ENCODE assay signal across 26 cellular contexts in the genomic region with DNA sequence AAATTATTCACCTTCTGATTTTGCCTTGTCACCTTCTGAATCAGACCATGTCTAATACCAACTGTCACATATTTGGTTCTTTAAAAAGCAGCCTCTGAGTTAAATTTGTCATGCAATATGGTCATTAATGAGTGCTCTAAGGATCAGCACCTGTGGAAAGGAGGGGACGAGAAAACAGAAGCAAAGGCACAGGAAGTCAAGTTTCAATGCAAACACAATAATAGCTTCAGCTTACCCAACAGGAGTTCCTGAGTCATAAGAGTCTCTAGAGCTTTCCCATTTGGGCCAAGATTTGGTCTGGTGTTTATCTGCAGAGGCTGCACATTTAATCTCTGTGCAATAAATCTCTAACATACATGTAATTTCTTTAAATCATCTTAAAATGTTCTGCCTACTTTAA.
"Had no signal": no experiment of that assay in that cellular context is flagged by ENCODE, and none has a peak within 500 bp of the region (broad histone marks: within the 10 kb centered on the region; RNA-seq: fewer than 3 reads in every experiment).

No MANE protein-coding gene starts in this region.

- H3K4me2 ChIP-seq: PC-9 had no signal

- DNase-seq: activated B cell treated with CpG ODN at 0.5 μM for 24 hours; activated CD4-positive, alpha-beta memory T cell treated with anti-CD3 and anti-CD28 coated beads for 36 hours; activated CD4-positive, alpha-beta T cell treated with anti-CD3 and anti-CD28 coated beads, Interleukin-2, amount 10 ng/mL, durations not matched to agents 7 days and 5 days; activated CD8-positive, alpha-beta memory T cell treated with anti-CD3 and anti-CD28 coated beads for 24 hours; activated effector memory CD4-positive, alpha-beta T cell treated with anti-CD3 and anti-CD28 coated beads, Interleukin-2, amount 50 U/mL, for 16 hours; activated naive CD4-positive, alpha-beta T cell treated with Interleukin-2 at 50 U/mL for 16 hours; activated naive CD8-positive, alpha-beta T cell treated with anti-CD3 and anti-CD28 coated beads, Interleukin-2, amount 50 U/mL, for 24 hours; activated T-cell treated with anti-CD3 and anti-CD28 coated beads, Interleukin-2, amount 50 U/mL, for 4 hours; amniotic stem cell; body of pancreas; central memory CD4-positive, alpha-beta T cell; cortex of kidney; MG63; NCI-H1105 treated with DMSO at 0.1 percent for 48 hours; NCI-H146; NCI-H187 treated with DMSO at 0.1 percent for 48 hours; NCI-H2081 treated with DMSO at 0.1 percent for 48 hours; NCI-H345; NCI-H526; NCI-H82; NK-92 treated with Interleukin-12 subunit alpha and Interleukin-12 subunit beta, amount 100 ng/mL, for 24 hours; PC-9; SIG-M5; T-helper 17 cell; T-helper 9 cell had no signal

- H3K36me3 ChIP-seq: ascending aorta, MG63 had no signal

- H3K27ac ChIP-seq: ascending aorta, body of pancreas, PC-9 had no signal

- H3K9me3 ChIP-seq: ascending aorta, body of pancreas, MG63 had no signal

- H3K27me3 ChIP-seq: ascending aorta, body of pancreas, MG63 had no signal

- H3K4me1 ChIP-seq: ascending aorta, body of pancreas had no signal

- H3K4me3 ChIP-seq: ascending aorta, body of pancreas, MG63, PC-9 had no signal
